2 cellular contexts compared by ENCODE assay signal in the genomic region with DNA sequence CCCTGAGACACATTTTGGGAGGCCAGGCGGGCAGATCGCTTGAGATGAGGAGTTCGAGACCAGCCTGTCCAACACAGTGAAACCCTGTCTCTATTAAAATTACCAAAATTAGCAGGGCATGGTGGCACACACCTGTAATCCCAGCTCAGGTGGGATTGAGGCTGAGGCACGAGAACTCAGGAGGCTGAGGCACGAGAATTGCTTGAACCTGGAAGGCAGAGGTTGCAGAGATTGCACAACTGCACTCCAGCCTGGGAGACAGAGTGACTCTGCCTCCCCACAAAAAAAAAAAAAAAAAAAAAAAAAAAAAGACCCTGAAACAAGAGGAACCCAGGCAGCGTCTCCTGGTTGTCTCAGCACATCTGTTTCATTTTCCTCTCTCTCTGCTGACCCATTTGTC.
TF ChIP-seq lines count a peak whose summit lies in the region.

No MANE protein-coding gene starts in this region.

TF ChIP-seq in WTC11, 78 proteins besides CTCF, POLR2A, EP300 and RAD21 (continued from another document):
- TF ChIP-seq, protein P1, sequence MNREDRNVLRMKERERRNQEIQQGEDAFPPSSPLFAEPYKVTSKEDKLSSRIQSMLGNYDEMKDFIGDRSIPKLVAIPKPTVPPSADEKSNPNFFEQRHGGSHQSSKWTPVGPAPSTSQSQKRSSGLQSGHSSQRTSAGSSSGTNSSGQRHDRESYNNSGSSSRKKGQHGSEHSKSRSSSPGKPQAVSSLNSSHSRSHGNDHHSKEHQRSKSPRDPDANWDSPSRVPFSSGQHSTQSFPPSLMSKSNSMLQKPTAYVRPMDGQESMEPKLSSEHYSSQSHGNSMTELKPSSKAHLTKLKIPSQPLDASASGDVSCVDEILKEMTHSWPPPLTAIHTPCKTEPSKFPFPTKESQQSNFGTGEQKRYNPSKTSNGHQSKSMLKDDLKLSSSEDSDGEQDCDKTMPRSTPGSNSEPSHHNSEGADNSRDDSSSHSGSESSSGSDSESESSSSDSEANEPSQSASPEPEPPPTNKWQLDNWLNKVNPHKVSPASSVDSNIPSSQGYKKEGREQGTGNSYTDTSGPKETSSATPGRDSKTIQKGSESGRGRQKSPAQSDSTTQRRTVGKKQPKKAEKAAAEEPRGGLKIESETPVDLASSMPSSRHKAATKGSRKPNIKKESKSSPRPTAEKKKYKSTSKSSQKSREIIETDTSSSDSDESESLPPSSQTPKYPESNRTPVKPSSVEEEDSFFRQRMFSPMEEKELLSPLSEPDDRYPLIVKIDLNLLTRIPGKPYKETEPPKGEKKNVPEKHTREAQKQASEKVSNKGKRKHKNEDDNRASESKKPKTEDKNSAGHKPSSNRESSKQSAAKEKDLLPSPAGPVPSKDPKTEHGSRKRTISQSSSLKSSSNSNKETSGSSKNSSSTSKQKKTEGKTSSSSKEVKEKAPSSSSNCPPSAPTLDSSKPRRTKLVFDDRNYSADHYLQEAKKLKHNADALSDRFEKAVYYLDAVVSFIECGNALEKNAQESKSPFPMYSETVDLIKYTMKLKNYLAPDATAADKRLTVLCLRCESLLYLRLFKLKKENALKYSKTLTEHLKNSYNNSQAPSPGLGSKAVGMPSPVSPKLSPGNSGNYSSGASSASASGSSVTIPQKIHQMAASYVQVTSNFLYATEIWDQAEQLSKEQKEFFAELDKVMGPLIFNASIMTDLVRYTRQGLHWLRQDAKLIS (CRISPR knock-in tag; IDR thresholded peaks at IDR 0.05; ENCODE audit: borderline replicate concordance): no peak
- TF ChIP-seq, protein P2, sequence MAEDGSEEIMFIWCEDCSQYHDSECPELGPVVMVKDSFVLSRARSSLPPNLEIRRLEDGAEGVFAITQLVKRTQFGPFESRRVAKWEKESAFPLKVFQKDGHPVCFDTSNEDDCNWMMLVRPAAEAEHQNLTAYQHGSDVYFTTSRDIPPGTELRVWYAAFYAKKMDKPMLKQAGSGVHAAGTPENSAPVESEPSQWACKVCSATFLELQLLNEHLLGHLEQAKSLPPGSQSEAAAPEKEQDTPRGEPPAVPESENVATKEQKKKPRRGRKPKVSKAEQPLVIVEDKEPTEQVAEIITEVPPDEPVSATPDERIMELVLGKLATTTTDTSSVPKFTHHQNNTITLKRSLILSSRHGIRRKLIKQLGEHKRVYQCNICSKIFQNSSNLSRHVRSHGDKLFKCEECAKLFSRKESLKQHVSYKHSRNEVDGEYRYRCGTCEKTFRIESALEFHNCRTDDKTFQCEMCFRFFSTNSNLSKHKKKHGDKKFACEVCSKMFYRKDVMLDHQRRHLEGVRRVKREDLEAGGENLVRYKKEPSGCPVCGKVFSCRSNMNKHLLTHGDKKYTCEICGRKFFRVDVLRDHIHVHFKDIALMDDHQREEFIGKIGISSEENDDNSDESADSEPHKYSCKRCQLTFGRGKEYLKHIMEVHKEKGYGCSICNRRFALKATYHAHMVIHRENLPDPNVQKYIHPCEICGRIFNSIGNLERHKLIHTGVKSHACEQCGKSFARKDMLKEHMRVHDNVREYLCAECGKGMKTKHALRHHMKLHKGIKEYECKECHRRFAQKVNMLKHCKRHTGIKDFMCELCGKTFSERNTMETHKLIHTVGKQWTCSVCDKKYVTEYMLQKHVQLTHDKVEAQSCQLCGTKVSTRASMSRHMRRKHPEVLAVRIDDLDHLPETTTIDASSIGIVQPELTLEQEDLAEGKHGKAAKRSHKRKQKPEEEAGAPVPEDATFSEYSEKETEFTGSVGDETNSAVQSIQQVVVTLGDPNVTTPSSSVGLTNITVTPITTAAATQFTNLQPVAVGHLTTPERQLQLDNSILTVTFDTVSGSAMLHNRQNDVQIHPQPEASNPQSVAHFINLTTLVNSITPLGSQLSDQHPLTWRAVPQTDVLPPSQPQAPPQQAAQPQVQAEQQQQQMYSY (CRISPR knock-in tag; IDR thresholded peaks at IDR 0.05): no peak
- TF ChIP-seq MYBL2 (CRISPR knock-in tag; IDR thresholded peaks at IDR 0.05): no peak
- TF ChIP-seq TCF7 (CRISPR knock-in tag; IDR thresholded peaks at IDR 0.05; ENCODE audit: low read depth): no peak
- TF ChIP-seq, protein P3, sequence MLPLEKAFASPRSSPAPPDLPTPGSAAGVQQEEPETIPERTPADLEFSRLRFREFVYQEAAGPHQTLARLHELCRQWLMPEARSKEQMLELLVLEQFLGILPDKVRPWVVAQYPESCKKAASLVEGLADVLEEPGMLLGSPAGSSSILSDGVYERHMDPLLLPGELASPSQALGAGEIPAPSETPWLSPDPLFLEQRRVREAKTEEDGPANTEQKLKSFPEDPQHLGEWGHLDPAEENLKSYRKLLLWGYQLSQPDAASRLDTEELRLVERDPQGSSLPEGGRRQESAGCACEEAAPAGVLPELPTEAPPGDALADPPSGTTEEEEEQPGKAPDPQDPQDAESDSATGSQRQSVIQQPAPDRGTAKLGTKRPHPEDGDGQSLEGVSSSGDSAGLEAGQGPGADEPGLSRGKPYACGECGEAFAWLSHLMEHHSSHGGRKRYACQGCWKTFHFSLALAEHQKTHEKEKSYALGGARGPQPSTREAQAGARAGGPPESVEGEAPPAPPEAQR (CRISPR knock-in tag; IDR thresholded peaks at IDR 0.05): no peak
- no peak for TF ChIP-seq SP1 (CRISPR knock-in tag; conservative IDR thresholded peaks at IDR 0.05)
- TF ChIP-seq NR2C2 (CRISPR knock-in tag; IDR thresholded peaks at IDR 0.05): no peak
- TF ChIP-seq EMX1 (CRISPR knock-in tag; IDR thresholded peaks at IDR 0.05): no peak
TF ChIP-seq in WTC11: peak in this region for 0.

TF ChIP-seq in HepG2, 621 proteins besides CTCF, POLR2A, EP300 and RAD21 (continued from another document):
- TF ChIP-seq, protein P4, sequence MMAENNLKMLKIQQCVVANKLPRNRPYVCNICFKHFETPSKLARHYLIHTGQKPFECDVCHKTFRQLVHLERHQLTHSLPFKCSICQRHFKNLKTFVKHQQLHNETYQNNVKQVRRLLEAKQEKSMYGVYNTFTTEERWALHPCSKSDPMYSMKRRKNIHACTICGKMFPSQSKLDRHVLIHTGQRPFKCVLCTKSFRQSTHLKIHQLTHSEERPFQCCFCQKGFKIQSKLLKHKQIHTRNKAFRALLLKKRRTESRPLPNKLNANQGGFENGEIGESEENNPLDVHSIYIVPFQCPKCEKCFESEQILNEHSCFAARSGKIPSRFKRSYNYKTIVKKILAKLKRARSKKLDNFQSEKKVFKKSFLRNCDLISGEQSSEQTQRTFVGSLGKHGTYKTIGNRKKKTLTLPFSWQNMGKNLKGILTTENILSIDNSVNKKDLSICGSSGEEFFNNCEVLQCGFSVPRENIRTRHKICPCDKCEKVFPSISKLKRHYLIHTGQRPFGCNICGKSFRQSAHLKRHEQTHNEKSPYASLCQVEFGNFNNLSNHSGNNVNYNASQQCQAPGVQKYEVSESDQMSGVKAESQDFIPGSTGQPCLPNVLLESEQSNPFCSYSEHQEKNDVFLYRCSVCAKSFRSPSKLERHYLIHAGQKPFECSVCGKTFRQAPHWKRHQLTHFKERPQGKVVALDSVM (CRISPR knock-in tag; IDR thresholded peaks at IDR 0.05): peak; percentile 76
- TF ChIP-seq IKZF1 (IDR thresholded peaks at IDR 0.05) (no peak), ZMYM3 (CRISPR knock-in tag; IDR thresholded peaks at IDR 0.05) (no peak), ZNF570 (CRISPR knock-in tag; IDR thresholded peaks at IDR 0.05; ENCODE audit: borderline replicate concordance) (no peak), CEBPB (IDR thresholded peaks at IDR 0.05; ENCODE audit: borderline replicate concordance, low read depth, low read length) (peak; percentile 31; the same call in 1 of the 2 replicates), MAF1 (CRISPR knock-in tag; IDR thresholded peaks at IDR 0.05; ENCODE audit: borderline replicate concordance) (no peak), SIN3B (IDR thresholded peaks at IDR 0.05; ENCODE audit: low read length) (no peak)
- TF ChIP-seq, protein P5, sequence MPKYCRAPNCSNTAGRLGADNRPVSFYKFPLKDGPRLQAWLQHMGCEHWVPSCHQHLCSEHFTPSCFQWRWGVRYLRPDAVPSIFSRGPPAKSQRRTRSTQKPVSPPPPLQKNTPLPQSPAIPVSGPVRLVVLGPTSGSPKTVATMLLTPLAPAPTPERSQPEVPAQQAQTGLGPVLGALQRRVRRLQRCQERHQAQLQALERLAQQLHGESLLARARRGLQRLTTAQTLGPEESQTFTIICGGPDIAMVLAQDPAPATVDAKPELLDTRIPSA (CRISPR knock-in tag; IDR thresholded peaks at IDR 0.05; ENCODE audit: borderline replicate concordance): no peak
- TF ChIP-seq, protein P6, sequence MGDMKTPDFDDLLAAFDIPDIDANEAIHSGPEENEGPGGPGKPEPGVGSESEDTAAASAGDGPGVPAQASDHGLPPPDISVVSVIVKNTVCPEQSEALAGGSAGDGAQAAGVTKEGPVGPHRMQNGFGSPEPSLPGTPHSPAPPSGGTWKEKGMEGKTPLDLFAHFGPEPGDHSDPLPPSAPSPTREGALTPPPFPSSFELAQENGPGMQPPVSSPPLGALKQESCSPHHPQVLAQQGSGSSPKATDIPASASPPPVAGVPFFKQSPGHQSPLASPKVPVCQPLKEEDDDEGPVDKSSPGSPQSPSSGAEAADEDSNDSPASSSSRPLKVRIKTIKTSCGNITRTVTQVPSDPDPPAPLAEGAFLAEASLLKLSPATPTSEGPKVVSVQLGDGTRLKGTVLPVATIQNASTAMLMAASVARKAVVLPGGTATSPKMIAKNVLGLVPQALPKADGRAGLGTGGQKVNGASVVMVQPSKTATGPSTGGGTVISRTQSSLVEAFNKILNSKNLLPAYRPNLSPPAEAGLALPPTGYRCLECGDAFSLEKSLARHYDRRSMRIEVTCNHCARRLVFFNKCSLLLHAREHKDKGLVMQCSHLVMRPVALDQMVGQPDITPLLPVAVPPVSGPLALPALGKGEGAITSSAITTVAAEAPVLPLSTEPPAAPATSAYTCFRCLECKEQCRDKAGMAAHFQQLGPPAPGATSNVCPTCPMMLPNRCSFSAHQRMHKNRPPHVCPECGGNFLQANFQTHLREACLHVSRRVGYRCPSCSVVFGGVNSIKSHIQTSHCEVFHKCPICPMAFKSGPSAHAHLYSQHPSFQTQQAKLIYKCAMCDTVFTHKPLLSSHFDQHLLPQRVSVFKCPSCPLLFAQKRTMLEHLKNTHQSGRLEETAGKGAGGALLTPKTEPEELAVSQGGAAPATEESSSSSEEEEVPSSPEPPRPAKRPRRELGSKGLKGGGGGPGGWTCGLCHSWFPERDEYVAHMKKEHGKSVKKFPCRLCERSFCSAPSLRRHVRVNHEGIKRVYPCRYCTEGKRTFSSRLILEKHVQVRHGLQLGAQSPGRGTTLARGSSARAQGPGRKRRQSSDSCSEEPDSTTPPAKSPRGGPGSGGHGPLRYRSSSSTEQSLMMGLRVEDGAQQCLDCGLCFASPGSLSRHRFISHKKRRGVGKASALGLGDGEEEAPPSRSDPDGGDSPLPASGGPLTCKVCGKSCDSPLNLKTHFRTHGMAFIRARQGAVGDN (CRISPR knock-in tag; IDR thresholded peaks at IDR 0.05): no peak; the same call in 1 of the 2 replicates
TF ChIP-seq in HepG2: peak in this region for 3.
